In genomic region chr1:43979261-43979527, GRCh38 we compare ENCODE assay signal across 6 cellular contexts. TPM values are rescaled to one million over a fixed set of nuclear protein-coding genes. Genes with fewer than 3 reads are reported as not detected.
DNase-seq lines count a peak whose midpoint lies in the region; ATAC-seq and TF ChIP-seq lines count a peak whose summit lies in the region.

No MANE protein-coding gene starts in this region.

- H3K36me3 ChIP-seq in cardiac muscle cell: peaks cover 11% of the 10 kb centered on the region
- no peaks in the 10 kb centered on the region for H3K36me3 ChIP-seq in aorta (ENCODE audit: control insufficient read depth in 1 of 2, insufficient read depth in 2 of 2, low read length in 1 of 2)

- no peak for ATAC-seq in aorta (ENCODE audit: low FRiP score)

- H3K4me3 ChIP-seq in cardiac muscle cell (peak overlapping the region; percentile 92), iPS-18c (ENCODE audit: insufficient read depth, low read depth, low read length) (peak overlapping the region; percentile 65), aorta (ENCODE audit: low read length in 2 of 2) (peak overlapping the region; percentile 64)

- intact Hi-C loops in cardiac septum (cut with DNase I): no loop called here
- intact Hi-C loops in aorta (cut with DNase I): no loop called here

- H3K4me1 ChIP-seq in cardiac muscle cell (ENCODE audit: low read depth): no peaks in the 10 kb centered on the region
- no peaks in the 10 kb centered on the region for H3K4me1 ChIP-seq in aorta (ENCODE audit: control insufficient read depth in 1 of 2, insufficient read depth in 2 of 2, low read length in 2 of 2)

- H3K27me3 ChIP-seq in cardiac muscle cell: no peaks in the 10 kb centered on the region
- H3K27me3 ChIP-seq in aorta (ENCODE audit: control insufficient read depth in 1 of 2, insufficient read depth in 2 of 2, low read length in 1 of 2): no peaks in the 10 kb centered on the region

- peak in 1 of 2 donors; percentile 29 for DNase-seq in cardiac muscle cell (ENCODE audit: low read depth in 1 of 2, low spot score in 1 of 2)
- DNase-seq in cardiac septum (ENCODE audit: low spot score): no peak
- no peak for DNase-seq in aorta
- DNase-seq in activated effector memory CD4-positive, alpha-beta T cell treated with anti-CD3 and anti-CD28 coated beads, Interleukin-2, amount 50 U/mL, for 16 hours: no peak
- DNase-seq in NCI-H2196 treated with DMSO at 0.1 percent for 48 hours (lab: John Stamatoyannopoulos, UW; ENCODE audit: unreplicated experiment): no peak

- H3K27ac ChIP-seq in cardiac muscle cell (no peak overlapping the region), aorta (ENCODE audit: low read depth in 1 of 2, low read length in 2 of 2) (no peak overlapping the region)

- TF ChIP-seq CTCF in cardiac muscle cell (IDR thresholded peaks at IDR 0.05; ENCODE audit: low read depth, low read length): no peak

- 1 to 3% methylated on average over 7 to 45 of the region's 45 CpGs for WGBS in aorta, 2 donors

- H3K9me3 ChIP-seq in cardiac muscle cell (ENCODE audit: low read depth): no peaks in the 10 kb centered on the region
- peaks cover 3% of the 10 kb centered on the region for H3K9me3 ChIP-seq in iPS-18c (ENCODE audit: control insufficient read depth, insufficient read depth, low read length)
- no peaks in the 10 kb centered on the region for H3K9me3 ChIP-seq in aorta (ENCODE audit: control insufficient read depth, low read length)

RNA-seq across cellular contexts. Expression of gene B4GALT2, which starts 0.2 kb away (rescaled TPM):
- 81.6 and 83.3 TPM in 2 replicates for total RNA-seq in cardiac muscle cell
- 97.4 and 97.6 TPM in 2 replicates for polyA plus RNA-seq in cardiac muscle cell
- 44.3 TPM for total RNA-seq in cardiac septum
- 10 to 100 TPM; 31.8 to 32.2 TPM for total RNA-seq in aorta
- polyA plus RNA-seq in aorta: 10 to 100 TPM; 34.8 to 40.2 TPM

RNA-seq across cellular contexts. Expression of gene ATP6V0B, which starts 4.4 kb away (rescaled TPM):
- total RNA-seq in cardiac muscle cell: 87.5 and 171 TPM in 2 replicates
- 263 and 316 TPM in 2 replicates for polyA plus RNA-seq in cardiac muscle cell
- 81.6 TPM for total RNA-seq in cardiac septum
- 10 to 100 TPM; 77.9 to 79.8 TPM for total RNA-seq in aorta
- polyA plus RNA-seq in aorta: 100 to 1,000 TPM; 109 to 119 TPM

RNA-seq across cellular contexts. Expression of gene DPH2, which starts 9.4 kb away (rescaled TPM):
- total RNA-seq in cardiac muscle cell (17.1 and 20.7 TPM in 2 replicates), cardiac septum (15.5 TPM), aorta (10 to 100 TPM; 11.8 to 14.7 TPM)
- polyA plus RNA-seq in cardiac muscle cell (21.5 and 38.6 TPM in 2 replicates), aorta (10 to 100 TPM in 1 of 2 donors, 1 to 10 TPM in 1; 6.0 to 15.8 TPM)

RNA-seq across cellular contexts. Expression of gene CCDC24, which starts 12.2 kb away (rescaled TPM):
- total RNA-seq in cardiac muscle cell (20.8 and 26.5 TPM in 2 replicates), cardiac septum (1.9 TPM), aorta (1 to 10 TPM; 2.6 to 6.0 TPM)
- polyA plus RNA-seq in cardiac muscle cell (27.9 and 29.7 TPM in 2 replicates), aorta (10 to 100 TPM in 1 of 2 donors, 1 to 10 TPM in 1; 5.8 to 29.7 TPM)

RNA-seq across cellular contexts. Expression of gene IPO13, which starts 32.4 kb away (rescaled TPM):
- total RNA-seq in cardiac muscle cell (26.2 and 29.2 TPM in 2 replicates), cardiac septum (60.6 TPM), aorta (10 to 100 TPM; 19.4 to 22.5 TPM)
- polyA plus RNA-seq in cardiac muscle cell (27.9 and 28.6 TPM in 2 replicates), aorta (10 to 100 TPM in 1 of 2 donors, 1 to 10 TPM in 1; 9.8 to 29.2 TPM)
